Comparison of ENCODE assay signal across 7 cellular contexts in the genomic region with DNA sequence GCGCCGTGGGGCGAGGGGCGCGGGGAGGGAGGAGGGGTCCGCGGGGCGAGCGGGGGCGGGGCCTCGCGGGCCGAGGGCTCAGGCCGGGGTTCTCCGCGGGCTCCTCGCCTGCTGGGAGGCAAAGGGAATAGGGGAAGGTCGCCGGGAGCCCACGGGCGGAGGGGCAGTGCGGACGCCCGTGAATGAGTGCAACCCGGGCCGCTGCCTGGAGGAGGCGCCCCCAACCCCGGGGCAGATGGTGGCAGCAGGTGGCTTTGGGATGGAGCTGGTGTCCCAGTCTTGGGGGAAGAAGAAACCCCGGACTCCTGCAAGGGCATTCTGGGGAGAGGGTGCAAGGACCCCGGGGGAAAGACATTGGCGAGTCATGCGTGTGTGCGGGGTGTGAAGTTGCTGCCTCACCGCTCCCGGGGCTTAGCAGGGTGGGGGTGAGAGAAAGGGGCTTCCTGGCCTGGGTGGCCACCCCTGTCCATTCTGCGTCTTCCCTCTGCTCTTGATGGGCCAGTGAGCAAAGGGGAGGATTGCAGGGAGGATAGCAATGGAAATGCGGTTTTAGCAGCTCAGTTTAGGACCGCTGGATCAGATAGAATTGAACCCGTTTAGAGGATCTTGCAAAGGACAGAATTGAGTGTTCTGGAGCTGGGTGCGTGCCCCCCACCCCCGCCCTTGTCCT. TPM values are rescaled to one million over a fixed set of nuclear protein-coding genes. Genes with fewer than 3 reads are reported as not detected.
DNase-seq lines count a peak whose midpoint lies in the region; ATAC-seq and TF ChIP-seq lines count a peak whose summit lies in the region.

No MANE protein-coding gene starts in this region.

- no peak for TF ChIP-seq RAD21 in SK-N-SH (IDR thresholded peaks at IDR 0.05; ENCODE audit: low read length)

- 3% methylated on average over 23 of the region's 41 CpGs for WGBS in SK-N-SH (ENCODE audit: low lambda C conversion rate)

- H3K27ac ChIP-seq in SK-N-SH (ENCODE audit: low read depth in 2 of 2, low read length in 1 of 2): peak overlapping the region; percentile 17 to 84; a peak in 3 of 4 replicates

- no peaks in the 10 kb centered on the region for H3K36me3 Mint-ChIP-seq in natural killer cell

- peaks cover 23% of the 10 kb centered on the region for H3F3A ChIP-seq in SK-N-SH (replicated peaks; ENCODE audit: insufficient read depth)

- peaks cover 20 to 33% of the 10 kb centered on the region in 2 donors for H3K4me1 Mint-ChIP-seq in natural killer cell

- TF ChIP-seq CTCF in SK-N-SH (IDR thresholded peaks at IDR 0.05): peak; percentile 30
- TF ChIP-seq CTCF in natural killer cell (IDR thresholded peaks at IDR 0.05): no peak

- H3K4me3 ChIP-seq in SK-N-SH (ENCODE audit: low read depth in 2 of 2, low read length in 1 of 2) (peak overlapping the region; percentile 63 to 78), endocrine pancreas (ENCODE audit: control insufficient read depth, insufficient read depth, low read length) (peak overlapping the region; percentile 4)

- intact Hi-C loops in natural killer cell (cut with micrococcal nuclease): loop anchor here (1.0 to 5.0 kb wide), 3 partner anchors 17 to 59 kb away; a partner anchor contains a TSS

- H3K27me3 ChIP-seq in SK-N-SH (ENCODE audit: insufficient read depth) (no peaks in the 10 kb centered on the region), endocrine pancreas (ENCODE audit: control insufficient read depth, insufficient read depth, low read length) (no peaks in the 10 kb centered on the region)

- H3K9me3 Mint-ChIP-seq in natural killer cell: no peaks in the 10 kb centered on the region

- no peaks in the 10 kb centered on the region for H3K27me3 Mint-ChIP-seq in natural killer cell (ENCODE audit: low read depth in 2 of 2)

- DNase-seq in SK-N-SH (no peak), natural killer cell (no peak), NCI-H748 treated with DMSO at 0.1 percent for 48 hours (lab: John Stamatoyannopoulos, UW) (no peak), Ammon's horn (ENCODE audit: low spot score) (no peak)

- peaks cover 15 to 20% of the 10 kb centered on the region in 2 experiments for H3K4me1 ChIP-seq in SK-N-SH (ENCODE audit: control insufficient read depth in 1 of 2, insufficient read depth in 2 of 2, low read depth in 1 of 2, low read length in 1 of 2)
- peaks cover 4% of the 10 kb centered on the region for H3K4me1 ChIP-seq in endocrine pancreas (ENCODE audit: control insufficient read depth, insufficient read depth, low read length)

- H3K9ac ChIP-seq in SK-N-SH (peak overlapping the region; percentile 85), endocrine pancreas (ENCODE audit: control insufficient read depth, insufficient read depth, low read length) (peak overlapping the region; percentile 81)

- H4K20me1 ChIP-seq in SK-N-SH (ENCODE audit: insufficient read depth): no peaks in the 10 kb centered on the region

- ATAC-seq in GM18505 (IDR thresholded peaks at IDR 0.05; ENCODE audit: unreplicated experiment): peak; percentile 19
- ATAC-seq in HG02798 (IDR thresholded peaks at IDR 0.05; ENCODE audit: poor library complexity, unreplicated experiment): peak; percentile 12
- ATAC-seq in natural killer cell: peak; percentile 10 to 42 (median 18)

- peak overlapping the region; percentile 65 for H2AFZ ChIP-seq in SK-N-SH (ENCODE audit: low read depth)

- POLR2A ChIA-PET in SK-N-SH (lab: Yijun Ruan, JAX): interaction anchor here (1.1 kb wide), 1 partner anchor 17 kb away, joined by 3 read pairs; a partner anchor contains a TSS

- peak overlapping the region; percentile 79 to 97 for H3K27ac Mint-ChIP-seq in natural killer cell

- H3K4me3 Mint-ChIP-seq in natural killer cell: peak overlapping the region; percentile 90

- CTCF ChIA-PET in SK-N-SH (lab: Yijun Ruan, JAX): interaction anchor here (0.6 to 1.3 kb wide), 6 partner anchors 15 to 382 kb away, joined by 3 to 8 read pairs (median 3); no protein-coding TSS in a partner anchor

- no peaks in the 10 kb centered on the region for H3K9me2 ChIP-seq in SK-N-SH

- H3K4me2 ChIP-seq in SK-N-SH: peak overlapping the region; percentile 97

- no peak for TF ChIP-seq EP300 in SK-N-SH (IDR thresholded peaks at IDR 0.05; ENCODE audit: borderline replicate concordance in 1 of 2, low read depth in 1 of 2, low read length in 1 of 2)

- H3K36me3 ChIP-seq in SK-N-SH (replicated peaks in 1 of 2; ENCODE audit: control insufficient read depth in 1 of 2, insufficient read depth in 2 of 2, low read length in 1 of 2): no peaks in the 10 kb centered on the region
- H3K36me3 ChIP-seq in endocrine pancreas (ENCODE audit: control insufficient read depth, insufficient read depth, low read length): no peaks in the 10 kb centered on the region

- no peaks in the 10 kb centered on the region for H3K9me3 ChIP-seq in SK-N-SH
- H3K9me3 ChIP-seq in endocrine pancreas (ENCODE audit: control insufficient read depth, low read length): no peaks in the 10 kb centered on the region

- no peak for TF ChIP-seq POLR2A in GM18505 (IDR thresholded peaks at IDR 0.05; ENCODE audit: borderline replicate concordance, extremely low read depth, insufficient read depth, insufficient read length)

- peaks cover 7% of the 10 kb centered on the region; the same call in 1 of the 2 replicates for H3K79me2 ChIP-seq in SK-N-SH (ENCODE audit: insufficient read depth)

TF ChIP-seq in SK-N-SH, 30 proteins besides CTCF, POLR2A, EP300 and RAD21:
- no peak for TF ChIP-seq JUND (IDR thresholded peaks at IDR 0.05)
- TF ChIP-seq CHD2 (IDR thresholded peaks at IDR 0.05; ENCODE audit: low read length, partially characterized antibody): no peak
- TF ChIP-seq TAF1 (IDR thresholded peaks at IDR 0.05; ENCODE audit: borderline replicate concordance, low read depth, low read length): no peak
- TF ChIP-seq YY1 (IDR thresholded peaks at IDR 0.05; ENCODE audit: low read depth): no peak
- no peak for TF ChIP-seq ELF1 (IDR thresholded peaks at IDR 0.05)
- TF ChIP-seq FOXM1 (IDR thresholded peaks at IDR 0.05; ENCODE audit: low read depth): no peak
- no peak for TF ChIP-seq RXRA (IDR thresholded peaks at IDR 0.05; ENCODE audit: borderline replicate concordance, low read depth)
- no peak for TF ChIP-seq GATA2 (CRISPR knock-in tag; IDR thresholded peaks at IDR 0.05)
- TF ChIP-seq, protein P1, sequence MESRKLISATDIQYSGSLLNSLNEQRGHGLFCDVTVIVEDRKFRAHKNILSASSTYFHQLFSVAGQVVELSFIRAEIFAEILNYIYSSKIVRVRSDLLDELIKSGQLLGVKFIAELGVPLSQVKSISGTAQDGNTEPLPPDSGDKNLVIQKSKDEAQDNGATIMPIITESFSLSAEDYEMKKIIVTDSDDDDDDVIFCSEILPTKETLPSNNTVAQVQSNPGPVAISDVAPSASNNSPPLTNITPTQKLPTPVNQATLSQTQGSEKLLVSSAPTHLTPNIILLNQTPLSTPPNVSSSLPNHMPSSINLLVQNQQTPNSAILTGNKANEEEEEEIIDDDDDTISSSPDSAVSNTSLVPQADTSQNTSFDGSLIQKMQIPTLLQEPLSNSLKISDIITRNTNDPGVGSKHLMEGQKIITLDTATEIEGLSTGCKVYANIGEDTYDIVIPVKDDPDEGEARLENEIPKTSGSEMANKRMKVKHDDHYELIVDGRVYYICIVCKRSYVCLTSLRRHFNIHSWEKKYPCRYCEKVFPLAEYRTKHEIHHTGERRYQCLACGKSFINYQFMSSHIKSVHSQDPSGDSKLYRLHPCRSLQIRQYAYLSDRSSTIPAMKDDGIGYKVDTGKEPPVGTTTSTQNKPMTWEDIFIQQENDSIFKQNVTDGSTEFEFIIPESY (IDR thresholded peaks at IDR 0.05; ENCODE audit: borderline replicate concordance, low read depth): no peak
- no peak for TF ChIP-seq NFIC (IDR thresholded peaks at IDR 0.05; ENCODE audit: borderline replicate concordance)
- TF ChIP-seq, protein P2, sequence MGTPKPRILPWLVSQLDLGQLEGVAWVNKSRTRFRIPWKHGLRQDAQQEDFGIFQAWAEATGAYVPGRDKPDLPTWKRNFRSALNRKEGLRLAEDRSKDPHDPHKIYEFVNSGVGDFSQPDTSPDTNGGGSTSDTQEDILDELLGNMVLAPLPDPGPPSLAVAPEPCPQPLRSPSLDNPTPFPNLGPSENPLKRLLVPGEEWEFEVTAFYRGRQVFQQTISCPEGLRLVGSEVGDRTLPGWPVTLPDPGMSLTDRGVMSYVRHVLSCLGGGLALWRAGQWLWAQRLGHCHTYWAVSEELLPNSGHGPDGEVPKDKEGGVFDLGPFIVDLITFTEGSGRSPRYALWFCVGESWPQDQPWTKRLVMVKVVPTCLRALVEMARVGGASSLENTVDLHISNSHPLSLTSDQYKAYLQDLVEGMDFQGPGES (IDR thresholded peaks at IDR 0.05; ENCODE audit: low read depth, low read length): no peak
- no peak for TF ChIP-seq MEF2A (IDR thresholded peaks at IDR 0.05; ENCODE audit: borderline replicate concordance, low read depth)
- TF ChIP-seq FOXJ3 (CRISPR knock-in tag; IDR thresholded peaks at IDR 0.05): no peak
- no peak for TF ChIP-seq TEAD4 (IDR thresholded peaks at IDR 0.05; ENCODE audit: borderline replicate concordance, insufficient read depth)
- no peak for TF ChIP-seq RCOR1 (IDR thresholded peaks at IDR 0.05; ENCODE audit: low read length)

RNA-seq across cellular contexts. Expression of a gene that starts 0.5 kb away (rescaled TPM):
- polyA plus RNA-seq in SK-N-SH (2012; rRNA removed): 4.8 and 6.5 TPM in 2 replicates
- 2.8 and 3.9 TPM in 2 replicates for polyA plus RNA-seq in SK-N-SH (2012; cell fraction: cytosol; rRNA removed)
- 6.8 and 7.4 TPM in 2 replicates for polyA plus RNA-seq in SK-N-SH (2012; cell fraction: nucleus; rRNA removed)
- total RNA-seq in natural killer cell: 10 to 100 TPM in 2 of 3 donors, 1 to 10 TPM in 1; 7.9 to 17.7 (median 12.1) TPM

RNA-seq across cellular contexts. Expression of a gene that starts 16.8 kb away (rescaled TPM):
- 69.3 and 114 TPM in 2 replicates for polyA plus RNA-seq in SK-N-SH (2012; rRNA removed)
- polyA plus RNA-seq in SK-N-SH (2012; cell fraction: cytosol; rRNA removed): 65.1 and 80.3 TPM in 2 replicates
- polyA plus RNA-seq in SK-N-SH (2012; cell fraction: nucleus; rRNA removed): 62.2 and 73.3 TPM in 2 replicates
- total RNA-seq in natural killer cell: 10 to 100 TPM; 37.9 to 64.9 (median 45.2) TPM
